In genomic region chr7:98697083-98697482, GRCh38 we compare ENCODE assay signal across 29 cellular contexts.
A peak's percentile ranks its signal among the peaks of the same experiment; 100 is the strongest.
DNase-seq lines count a peak whose midpoint lies in the region; ATAC-seq, FAIRE-seq and TF ChIP-seq lines count a peak whose summit lies in the region.
"Had no signal": no experiment of that assay in that cellular context is flagged by ENCODE, and none has a peak within 500 bp of the region (broad histone marks: within the 10 kb centered on the region; RNA-seq: fewer than 3 reads in every experiment).

No MANE protein-coding gene starts in this region.

- no peak for TF ChIP-seq EP300 in A549 (IDR thresholded peaks at IDR 0.05)
- TF ChIP-seq EP300 in K562 (IDR thresholded peaks at IDR 0.05; ENCODE audit: low read length) = no peak

- no peak for ATAC-seq in A549
- ATAC-seq in K562 = no peak
- ATAC-seq in pancreas = peak in 3 of 4 donors; percentile 7 to 44 (median 9)
- no peak for ATAC-seq in GM18861 (IDR thresholded peaks at IDR 0.05; ENCODE audit: unreplicated experiment)
- ATAC-seq in effector memory CD8-positive, alpha-beta T cell (replicated peaks) = no peak
- ATAC-seq: GM12878 had no signal

- H4K20me1 ChIP-seq in K562 (replicated peaks; ENCODE audit: control insufficient read depth, insufficient read depth, low read length) = no peaks in the 10 kb centered on the region
- H4K20me1 ChIP-seq: BLaER1 had no signal

- H3K27ac Mint-ChIP-seq in effector memory CD8-positive, alpha-beta T cell = no peak overlapping the region
- H3K27ac Mint-ChIP-seq: CD14-positive monocyte; CD4-positive, alpha-beta memory T cell; CD4-positive, CD25-positive, alpha-beta regulatory T cell; CD8-positive, alpha-beta memory T cell had no signal

- intact Hi-C loops in K562 (cut with micrococcal nuclease) (no loop called here), pancreas (cut with DNase I) (no loop called here)

- 51% methylated on average over 3 of the region's 3 CpGs for WGBS in A549 (ENCODE audit: missing lambda C conversion rate)
- WGBS in K562 (ENCODE audit: insufficient coverage, low coverage, missing lambda C conversion rate) = 7% methylated on average over 3 of the region's 3 CpGs
- WGBS in pancreas, 2 donors = 60% methylated on average over 3 of the region's 3 CpGs

- H3K9me3 Mint-ChIP-seq in effector memory CD8-positive, alpha-beta T cell = peaks cover 4 to 7% of the 10 kb centered on the region in 2 donors

- no TSS peak for BruUV-seq in K562 (replicated peaks; lab: Mats Ljungman, UMichigan)

- H3K4me2 ChIP-seq in A549 (no peak overlapping the region), K562 (ENCODE audit: insufficient read depth, low read length) (no peak overlapping the region)
- H3K4me2 ChIP-seq: BLaER1 had no signal

- H3K4me1 Mint-ChIP-seq in effector memory CD8-positive, alpha-beta T cell (ENCODE audit: low read depth in 2 of 2) = no peaks in the 10 kb centered on the region
- H3K4me1 Mint-ChIP-seq: CD14-positive monocyte; CD4-positive, alpha-beta memory T cell; CD4-positive, CD25-positive, alpha-beta regulatory T cell; CD8-positive, alpha-beta memory T cell had no signal

- no peak for DNase-seq in A549 (ENCODE audit: low read depth in 1 of 2, low spot score in 1 of 2)
- DNase-seq in NAMALWA (ENCODE audit: low spot score) = peak; percentile 34
- peak in 2 of 4 experiments; percentile 63 for DNase-seq in K562 (ENCODE audit: extremely low read depth in 1 of 4, low spot score in 3 of 4)
- no peak for DNase-seq in pancreas
- no peak for DNase-seq in NCI-H2029 (lab: John Stamatoyannopoulos, UW)
- no peak for DNase-seq in effector memory CD8-positive, alpha-beta T cell
- DNase-seq: ACHN; BE2C; C1 segment of cervical spinal cord; Caco-2; Calu3; CD4-positive, alpha-beta memory T cell; CD4-positive, CD25-positive, alpha-beta regulatory T cell; CD8-positive, alpha-beta memory T cell; DMS 273 treated with DMSO at 0.1 percent for 48 hours; DMS153; DMS53; DMS79; DND-41; EL; GDM1 had no signal

- TF ChIP-seq POLR2A in A549 (IDR thresholded peaks at IDR 0.05; ENCODE audit: low read length) (no peak), K562 (conservative IDR thresholded peaks at IDR 0.05) (no peak)

- H3K36me3 ChIP-seq in K562 (ENCODE audit: control insufficient read depth, insufficient read depth, low read length) = no peaks in the 10 kb centered on the region
- no peaks in the 10 kb centered on the region for H3K36me3 ChIP-seq in pancreas
- H3K36me3 ChIP-seq: BE2C, BLaER1 had no signal

- in situ Hi-C loops in K562 (cut with MboI) = no loop called here

- H3K27ac ChIP-seq in A549 = no peak overlapping the region
- no peak overlapping the region for H3K27ac ChIP-seq in K562 (ENCODE audit: extremely low read depth, low read depth, low read length)
- peak overlapping the region in 2 of 4 donors; percentile 58 to 66 for H3K27ac ChIP-seq in pancreas
- H3K27ac ChIP-seq: 22Rv1, BLaER1 had no signal

- TF ChIP-seq CTCF in A549 (IDR thresholded peaks at IDR 0.05) = no peak
- TF ChIP-seq CTCF in K562 (IDR thresholded peaks at IDR 0.05 in 2 of 3, conservative IDR thresholded peaks at IDR 0.05 in 1 of 3; ENCODE audit: insufficient read depth in 2 of 3, low read depth in 1 of 3, low read length in 3 of 3) = no peak
- TF ChIP-seq CTCF in pancreas (IDR thresholded peaks at IDR 0.05) = no peak

- no peak overlapping the region for H2AFZ ChIP-seq in K562 (ENCODE audit: low read depth, low read length)

- H3K9ac ChIP-seq in K562 (ENCODE audit: insufficient read depth in 1 of 2, low read depth in 2 of 2, low read length in 2 of 2) = no peak overlapping the region
- H3K9ac ChIP-seq: BLaER1 had no signal

- H3K4me3 ChIP-seq in A549 = no peak overlapping the region
- H3K4me3 ChIP-seq in K562 = no peak overlapping the region
- H3K4me3 ChIP-seq in pancreas = no peak overlapping the region
- H3K4me3 ChIP-seq: BLaER1, GM12878 had no signal

- TF ChIP-seq RAD21 in A549 (conservative IDR thresholded peaks at IDR 0.05 in 1 of 2, IDR thresholded peaks at IDR 0.05 in 1 of 2) (no peak), K562 (CRISPR knock-in tag; conservative IDR thresholded peaks at IDR 0.05 in 1 of 2, IDR thresholded peaks at IDR 0.05 in 1 of 2) (no peak)

- H3K36me3 Mint-ChIP-seq in effector memory CD8-positive, alpha-beta T cell (ENCODE audit: insufficient read depth) = no peaks in the 10 kb centered on the region
- H3K36me3 Mint-ChIP-seq: CD14-positive monocyte; CD4-positive, CD25-positive, alpha-beta regulatory T cell; CD8-positive, alpha-beta memory T cell had no signal

- H3K9me3 ChIP-seq in A549 = peaks cover 27% of the 10 kb centered on the region
- no peaks in the 10 kb centered on the region for H3K9me3 ChIP-seq in K562 (replicated peaks; ENCODE audit: control insufficient read depth, insufficient read depth, low read depth, low read length)
- no peaks in the 10 kb centered on the region for H3K9me3 ChIP-seq in pancreas
- H3K9me3 ChIP-seq: BE2C, Caco-2 had no signal

- FAIRE-seq in A549 (lab: Jason Lieb, UNC) (no peak), K562 (lab: Jason Lieb, UNC) (no peak), pancreas (lab: Jason Lieb, UNC) (no peak)
- FAIRE-seq: D721Med, GM12878, GM12892, GM18507 had no signal

- POLR2A ChIA-PET in A549 (lab: Yijun Ruan, JAX) = no interaction called here
- POLR2A ChIA-PET in K562 (lab: Yijun Ruan, JAX) = interaction anchor here (0.6 to 0.9 kb wide), 2 partner anchors 15 to 27 kb away, joined by 3 read pairs; no protein-coding TSS in a partner anchor

- H3K79me2 ChIP-seq in K562 (ENCODE audit: control insufficient read depth, insufficient read depth, low read length) = no peaks in the 10 kb centered on the region

- H3K27me3 Mint-ChIP-seq in effector memory CD8-positive, alpha-beta T cell = peaks cover 10 to 18% of the 10 kb centered on the region in 2 donors
- H3K27me3 Mint-ChIP-seq: CD4-positive, CD25-positive, alpha-beta regulatory T cell had no signal

- no peak overlapping the region for H3K4me3 Mint-ChIP-seq in effector memory CD8-positive, alpha-beta T cell
- H3K4me3 Mint-ChIP-seq: CD14-positive monocyte; CD4-positive, alpha-beta memory T cell; CD4-positive, CD25-positive, alpha-beta regulatory T cell; CD8-positive, alpha-beta memory T cell had no signal

- H3K4me1 ChIP-seq in A549 (no peaks in the 10 kb centered on the region), K562 (replicated peaks in 1 of 2; ENCODE audit: control insufficient read depth in 2 of 2, insufficient read depth in 2 of 2, low read length in 2 of 2) (no peaks in the 10 kb centered on the region), pancreas (peaks cover 0 to 2% (median 0%) of the 10 kb centered on the region in 3 donors)
- H3K4me1 ChIP-seq: BE2C, Caco-2 had no signal

- CTCF ChIA-PET in A549 (lab: Yijun Ruan, JAX) = interaction anchor here (1.0 kb wide), 1 partner anchor 16 kb away, joined by 4 read pairs; no protein-coding TSS in a partner anchor
- CTCF ChIA-PET in K562 (lab: Yijun Ruan, JAX; ENCODE audit: low intra/inter-chr PET ratio) = no interaction called here

- H3K27me3 ChIP-seq in K562 (ENCODE audit: control insufficient read depth in 2 of 2, insufficient read depth in 2 of 2, low read length in 2 of 2) = peaks cover 2 to 21% of the 10 kb centered on the region in 2 experiments; a peak in 2 of 5 replicates
- H3K27me3 ChIP-seq in pancreas = no peaks in the 10 kb centered on the region
- H3K27me3 ChIP-seq: BE2C, BLaER1 had no signal

- H3K9me1 ChIP-seq in K562 (ENCODE audit: control insufficient read depth, insufficient read depth, low read length) = no peaks in the 10 kb centered on the region

TF ChIP-seq in A549, 52 proteins besides CTCF, POLR2A, EP300 and RAD21:
- TF ChIP-seq JUNB (IDR thresholded peaks at IDR 0.05) (no peak), ZNF302 (CRISPR knock-in tag; IDR thresholded peaks at IDR 0.05) (no peak), RNF2 (IDR thresholded peaks at IDR 0.05; ENCODE audit: borderline replicate concordance, low read depth) (no peak)
- TF ChIP-seq, protein P1, sequence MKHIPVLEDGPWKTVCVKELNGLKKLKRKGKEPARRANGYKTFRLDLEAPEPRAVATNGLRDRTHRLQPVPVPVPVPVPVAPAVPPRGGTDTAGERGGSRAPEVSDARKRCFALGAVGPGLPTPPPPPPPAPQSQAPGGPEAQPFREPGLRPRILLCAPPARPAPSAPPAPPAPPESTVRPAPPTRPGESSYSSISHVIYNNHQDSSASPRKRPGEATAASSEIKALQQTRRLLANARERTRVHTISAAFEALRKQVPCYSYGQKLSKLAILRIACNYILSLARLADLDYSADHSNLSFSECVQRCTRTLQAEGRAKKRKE (CRISPR knock-in tag; IDR thresholded peaks at IDR 0.05; ENCODE audit: low read depth) = no peak
- TF ChIP-seq, protein P2, sequence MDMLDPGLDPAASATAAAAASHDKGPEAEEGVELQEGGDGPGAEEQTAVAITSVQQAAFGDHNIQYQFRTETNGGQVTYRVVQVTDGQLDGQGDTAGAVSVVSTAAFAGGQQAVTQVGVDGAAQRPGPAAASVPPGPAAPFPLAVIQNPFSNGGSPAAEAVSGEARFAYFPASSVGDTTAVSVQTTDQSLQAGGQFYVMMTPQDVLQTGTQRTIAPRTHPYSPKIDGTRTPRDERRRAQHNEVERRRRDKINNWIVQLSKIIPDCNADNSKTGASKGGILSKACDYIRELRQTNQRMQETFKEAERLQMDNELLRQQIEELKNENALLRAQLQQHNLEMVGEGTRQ (IDR thresholded peaks at IDR 0.05) = 0 out of 2 replicates have a peak, but pooled peaks have one; percentile 10

TF ChIP-seq in K562, 482 proteins besides CTCF, POLR2A, EP300 and RAD21 (continues in another document):
- TF ChIP-seq, protein P2 (CRISPR knock-in tag; IDR thresholded peaks at IDR 0.05) = peak; percentile 25; the same call in 1 of the 2 replicates
- TF ChIP-seq, protein P3, sequence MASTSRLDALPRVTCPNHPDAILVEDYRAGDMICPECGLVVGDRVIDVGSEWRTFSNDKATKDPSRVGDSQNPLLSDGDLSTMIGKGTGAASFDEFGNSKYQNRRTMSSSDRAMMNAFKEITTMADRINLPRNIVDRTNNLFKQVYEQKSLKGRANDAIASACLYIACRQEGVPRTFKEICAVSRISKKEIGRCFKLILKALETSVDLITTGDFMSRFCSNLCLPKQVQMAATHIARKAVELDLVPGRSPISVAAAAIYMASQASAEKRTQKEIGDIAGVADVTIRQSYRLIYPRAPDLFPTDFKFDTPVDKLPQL (IDR thresholded peaks at IDR 0.05; ENCODE audit: extremely low read depth, insufficient read length) = no peak
- TF ChIP-seq RAD51 (IDR thresholded peaks at IDR 0.05; ENCODE audit: borderline replicate concordance, low read depth) (peak; percentile 61), NFE2 (IDR thresholded peaks at IDR 0.05; ENCODE audit: low read depth) (no peak)

Comparison
In these comparisons a context has a peak if more than half of its experiments do, and no peak if none do; other contexts are left out.
1. ATAC-seq: peak in pancreas (3 of 4); none in A549 (0 of 2), K562 (single experiment), GM18861 (single experiment) and effector memory CD8-positive, alpha-beta T cell (single experiment).